16 cellular contexts compared by ENCODE assay signal in genomic region chr19:20154636-20155035, GRCh38. TPM values are rescaled to one million over a fixed set of nuclear protein-coding genes. Genes with fewer than 3 reads are reported as not detected.
DNase-seq lines count a peak whose midpoint lies in the region; TF ChIP-seq lines count a peak whose summit lies in the region.
"Had no signal": no experiment of that assay in that cellular context is flagged by ENCODE, and none has a peak within 500 bp of the region (broad histone marks: within the 10 kb centered on the region; RNA-seq: fewer than 3 reads in every experiment).

No MANE protein-coding gene starts in this region.

- no peak for TF ChIP-seq POLR2A in breast epithelium (IDR thresholded peaks at IDR 0.05)

- H3K27ac Mint-ChIP-seq in MCF 10A (ENCODE audit: low read depth, unreplicated experiment) (no peak overlapping the region), endodermal cell (no peak overlapping the region)
- H3K27ac Mint-ChIP-seq: CD4-positive, alpha-beta T cell had no signal

- H3K4me2 ChIP-seq in GM23248 (ENCODE audit: unreplicated experiment), result no peak overlapping the region
- H3K4me2 ChIP-seq: BLaER1 had no signal

- H3K27ac ChIP-seq in breast epithelium (no peak overlapping the region), GM23248 (no peak overlapping the region), endodermal cell (ENCODE audit: low read depth, low read length) (no peak overlapping the region)
- H3K27ac ChIP-seq: 22Rv1, BLaER1 had no signal

- DNase-seq in breast epithelium (ENCODE audit: low spot score in 2 of 2) (peak; percentile 36 to 86), MCF 10A (ENCODE audit: unreplicated experiment) (no peak), RPMI7951 (ENCODE audit: low read depth) (peak; percentile 10), left kidney (ENCODE audit: low read depth, low spot score) (peak; percentile 12), MG63 (no peak), GM23248 (no peak), endodermal cell (no peak)
- DNase-seq in activated CD4-positive, alpha-beta T cell treated with anti-CD3 and anti-CD28 coated beads for 1 hour, result no peak
- DNase-seq: Calu3; CD4-positive, alpha-beta T cell; DMS 273 treated with DMSO at 0.1 percent for 48 hours; IMR-90 had no signal

- no peaks in the 10 kb centered on the region for H3K79me2 ChIP-seq in GM23248 (ENCODE audit: insufficient read depth)

- no peaks in the 10 kb centered on the region for H3K27me3 ChIP-seq in breast epithelium
- no peaks in the 10 kb centered on the region for H3K27me3 ChIP-seq in MG63
- H3K27me3 ChIP-seq in GM23248 (replicated peaks; ENCODE audit: insufficient read depth), result no peaks in the 10 kb centered on the region
- H3K27me3 ChIP-seq in endodermal cell (ENCODE audit: control insufficient read depth, insufficient read depth, low read length, poor library complexity, severe bottlenecking), result no peaks in the 10 kb centered on the region
- H3K27me3 ChIP-seq: BLaER1 had no signal

- CTCF ChIA-PET in MCF 10A (lab: Yijun Ruan, JAX), result interaction anchor here (0.6 kb wide), 1 partner anchor 25 kb away, joined by 3 read pairs; no protein-coding TSS in a partner anchor

- peak overlapping the region in 2 of 3 donors; percentile 35 to 52 for H3K4me3 ChIP-seq in breast epithelium
- H3K4me3 ChIP-seq in MG63, result no peak overlapping the region
- no peak overlapping the region for H3K4me3 ChIP-seq in GM23248
- H3K4me3 ChIP-seq in endodermal cell (ENCODE audit: low read length), result no peak overlapping the region
- H3K4me3 ChIP-seq: BLaER1, HAP-1 had no signal

- H3K36me3 Mint-ChIP-seq in MCF 10A (ENCODE audit: insufficient read depth, unreplicated experiment) (no peaks in the 10 kb centered on the region), endodermal cell (ENCODE audit: low read depth) (no peaks in the 10 kb centered on the region)

- H4K20me1 ChIP-seq in GM23248 (ENCODE audit: insufficient read depth), result no peaks in the 10 kb centered on the region
- H4K20me1 ChIP-seq: BLaER1 had no signal

- H3K4me1 ChIP-seq in breast epithelium (no peaks in the 10 kb centered on the region), GM23248 (ENCODE audit: insufficient read depth) (no peaks in the 10 kb centered on the region), endodermal cell (ENCODE audit: control insufficient read depth, insufficient read depth, low read length) (no peaks in the 10 kb centered on the region)
- H3K4me1 ChIP-seq: BLaER1, HAP-1 had no signal

- 27 to 36% methylated on average over 4 of the region's 4 CpGs for WGBS in GM23248 (ENCODE audit: low coverage in 1 of 2, low lambda C conversion rate in 2 of 2, missing lambda C conversion rate in 2 of 2), 2 experiments
- WGBS in endodermal cell (ENCODE audit: insufficient coverage in 1 of 2, insufficient read length in 1 of 2), 2 experiments, result 90 to 100% methylated on average over 3 to 4 of the region's 4 CpGs

- H3K27me3 Mint-ChIP-seq in MCF 10A (ENCODE audit: insufficient read depth, unreplicated experiment) (no peaks in the 10 kb centered on the region), endodermal cell (ENCODE audit: insufficient read depth) (peaks cover 9% of the 10 kb centered on the region)
- H3K27me3 Mint-ChIP-seq: CD4-positive, alpha-beta T cell had no signal

- H3K9me3 ChIP-seq in breast epithelium, result no peaks in the 10 kb centered on the region
- no peaks in the 10 kb centered on the region for H3K9me3 ChIP-seq in MG63
- no peaks in the 10 kb centered on the region for H3K9me3 ChIP-seq in GM23248 (ENCODE audit: low read depth)
- peaks cover 9% of the 10 kb centered on the region for H3K9me3 ChIP-seq in endodermal cell (ENCODE audit: control insufficient read depth, low read length)
- H3K9me3 ChIP-seq: HAP-1 had no signal

- no peak overlapping the region for H2AFZ ChIP-seq in GM23248

- no peaks in the 10 kb centered on the region for H3F3A ChIP-seq in GM23248 (ENCODE audit: insufficient read depth)

- H3K36me3 ChIP-seq in breast epithelium (no peaks in the 10 kb centered on the region), MG63 (no peaks in the 10 kb centered on the region), GM23248 (ENCODE audit: low read depth) (no peaks in the 10 kb centered on the region), endodermal cell (ENCODE audit: control insufficient read depth, insufficient read depth, low read length) (no peaks in the 10 kb centered on the region)
- H3K36me3 ChIP-seq: BLaER1, HAP-1 had no signal

- H3K4me3 Mint-ChIP-seq in MCF 10A (ENCODE audit: unreplicated experiment) (no peak overlapping the region), endodermal cell (no peak overlapping the region)
- H3K4me3 Mint-ChIP-seq: CD4-positive, alpha-beta T cell had no signal

- no TSS peak for BruUV-seq in MCF 10A (replicated peaks; lab: Mats Ljungman, UMichigan)

- TF ChIP-seq CTCF in breast epithelium (IDR thresholded peaks at IDR 0.05) (no peak), MCF 10A (IDR thresholded peaks at IDR 0.05; ENCODE audit: unreplicated experiment) (no peak), endodermal cell (conservative IDR thresholded peaks at IDR 0.05) (no peak)

- POLR2A ChIA-PET in MCF 10A (lab: Yijun Ruan, JAX), result no interaction called here

- intact Hi-C loops in breast epithelium (cut with DNase I; ENCODE audit: low total_unique reads), result no loop called here
- intact Hi-C loops in MCF 10A (cut with micrococcal nuclease), result no loop called here

- H3K9me3 Mint-ChIP-seq in MCF 10A (ENCODE audit: unreplicated experiment) (peaks cover 40% of the 10 kb centered on the region), endodermal cell (peaks cover 16% of the 10 kb centered on the region)
- H3K9me3 Mint-ChIP-seq: CD4-positive, alpha-beta T cell had no signal

- H3K9me2 ChIP-seq in GM23248 (ENCODE audit: insufficient read depth), result no peaks in the 10 kb centered on the region

- H3K4me1 Mint-ChIP-seq in MCF 10A (ENCODE audit: insufficient read depth, unreplicated experiment) (no peaks in the 10 kb centered on the region), endodermal cell (peaks cover 35% of the 10 kb centered on the region)

- H3K9ac ChIP-seq in GM23248 (no peak overlapping the region), endodermal cell (ENCODE audit: extremely low read depth, low read length, poor library complexity, severe bottlenecking) (no peak overlapping the region)
- H3K9ac ChIP-seq: BLaER1 had no signal

- in situ Hi-C loops in GM23248 (cut with MboI), result no loop called here

RNA-seq across cellular contexts. Expression of gene ZNF486, which starts 12.4 kb away (rescaled TPM):
- 10 to 100 TPM in 2 of 3 donors, 1 to 10 TPM in 1; 4.0 to 27.8 (median 14.1) TPM for total RNA-seq in breast epithelium
- not detected in 2 replicates for total RNA-seq in MCF 10A (2022)
- 7.8 and 9.6 TPM in 2 replicates for total RNA-seq in RPMI7951 (2014; rRNA removed; shearing (Covaris generic))
- 7.7 and 14.7 TPM in 2 replicates for total RNA-seq in MG63 (2014; rRNA removed; shearing (Covaris generic); ENCODE audit: low replicate concordance)
- 5.8 and 7.5 TPM in 2 replicates for total RNA-seq in GM23248 (2014; rRNA removed; shearing (Covaris generic))
- polyA plus RNA-seq in GM23248 (2016; fragmentation: Nextera tagmentation; extraction: Ambion mirVana), result 3.6 and 4.0 TPM in 2 replicates
- 10 to 100 TPM; 20.4 to 27.6 TPM for total RNA-seq in endodermal cell
- polyA plus RNA-seq in endodermal cell (2013, experiment 1 of 2), result 10.1 TPM
- polyA plus RNA-seq in endodermal cell (2013, experiment 2 of 2), result 9.5 TPM
- total RNA-seq: Calu3, G401 had no signal

Comparison
In these comparisons a context has a peak if more than half of its experiments do, and no peak if none do; other contexts are left out.
1. DNase-seq: peak in breast epithelium (2 of 2), RPMI7951 (single experiment) and left kidney (single experiment); none in MCF 10A (single experiment), activated CD4-positive, alpha-beta T cell treated with anti-CD3 and anti-CD28 coated beads for 1 hour (single experiment), MG63 (single experiment), GM23248 (single experiment) and endodermal cell (single experiment).
2. H3K4me3 ChIP-seq: peak in breast epithelium (2 of 3); none in MG63 (single experiment), GM23248 (single experiment) and endodermal cell (single experiment).